In the genomic region with DNA sequence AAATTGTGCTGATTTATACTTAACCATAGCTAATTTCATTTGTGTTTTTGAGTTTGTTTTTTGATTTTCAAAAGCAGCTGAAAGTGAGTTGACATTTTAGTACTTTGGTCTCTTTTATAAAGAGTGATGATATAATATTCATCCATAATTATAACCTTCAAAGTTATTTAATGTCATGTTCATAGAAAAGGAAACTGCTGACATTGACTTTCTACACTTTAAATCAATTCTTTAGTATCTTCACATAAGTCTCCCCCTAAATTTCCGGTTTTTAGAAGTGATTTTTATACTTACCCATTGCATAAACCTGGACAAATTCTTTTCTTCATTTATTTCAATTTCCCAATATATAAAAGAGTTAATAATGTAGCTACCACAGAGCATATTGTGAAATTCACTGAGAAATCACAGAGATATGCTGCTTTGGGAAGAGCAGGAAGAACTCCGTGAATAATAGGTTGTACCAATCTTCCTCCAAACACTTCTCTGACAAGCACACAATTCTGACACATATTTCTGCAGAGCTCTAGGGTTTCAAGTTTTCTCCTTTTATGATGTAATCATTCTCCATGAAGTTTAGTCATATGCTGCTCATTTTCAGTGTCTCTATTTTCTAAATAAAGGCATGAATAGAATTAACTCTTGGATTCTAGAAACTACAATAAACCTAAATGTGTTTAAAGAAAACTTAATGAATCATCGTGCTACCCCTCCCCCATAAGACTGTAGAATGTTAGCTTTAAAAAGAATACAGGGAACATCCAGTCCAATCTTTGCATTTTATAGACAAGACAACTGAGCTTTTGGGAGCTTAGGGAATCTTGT, we compare ENCODE assay signal across 12 cellular contexts.
DNase-seq lines count a peak whose midpoint lies in the region.
"Had no signal": no experiment of that assay in that cellular context is flagged by ENCODE, and none has a peak within 500 bp of the region (broad histone marks: within the 10 kb centered on the region; RNA-seq: fewer than 3 reads in every experiment).

No MANE protein-coding gene starts in this region.

- DNase-seq in SIG-M5 treated with dmso at 0.1 percent for 504 hours (lab: John Stamatoyannopoulos, UW; ENCODE audit: unreplicated experiment) = peak; percentile 41
- no peak for DNase-seq in SIG-M5 (lab: John Stamatoyannopoulos, UW)
- DNase-seq in amniotic stem cell (lab: John Stamatoyannopoulos, UW) = peak; percentile 55
- DNase-seq in hepatic stellate cell (ENCODE audit: low spot score) = peak; percentile 63
- peak; percentile 59 for DNase-seq in superior temporal gyrus (ENCODE audit: extremely low spot score)
- DNase-seq in NCI-H2107 (lab: John Stamatoyannopoulos, UW) = no peak
- no peak for DNase-seq in activated CD8-positive, alpha-beta memory T cell treated with anti-CD3 and anti-CD28 coated beads, Interleukin-2, amount 50 U/mL, for 48 hours
- DNase-seq in NCI-H2107 treated with DMSO at 0.1 percent for 48 hours (lab: John Stamatoyannopoulos, UW; ENCODE audit: unreplicated experiment) = no peak
- DNase-seq: effector CD8-positive, alpha-beta T cell; KBM-7; left ventricle myocardium inferior; NCI-H82 had no signal

Comparison
In these comparisons a context has a peak if more than half of its experiments do, and no peak if none do; other contexts are left out.
1. DNase-seq: peak in SIG-M5 treated with dmso at 0.1 percent for 504 hours (single experiment), amniotic stem cell (single experiment), hepatic stellate cell (single experiment) and superior temporal gyrus (single experiment); none in SIG-M5 (single experiment), NCI-H2107 (single experiment), activated CD8-positive, alpha-beta memory T cell treated with anti-CD3 and anti-CD28 coated beads, Interleukin-2, amount 50 U/mL, for 48 hours (single experiment) and NCI-H2107 treated with DMSO at 0.1 percent for 48 hours (single experiment).